ENCODE assay signal across 8 cellular contexts in the genomic region with DNA sequence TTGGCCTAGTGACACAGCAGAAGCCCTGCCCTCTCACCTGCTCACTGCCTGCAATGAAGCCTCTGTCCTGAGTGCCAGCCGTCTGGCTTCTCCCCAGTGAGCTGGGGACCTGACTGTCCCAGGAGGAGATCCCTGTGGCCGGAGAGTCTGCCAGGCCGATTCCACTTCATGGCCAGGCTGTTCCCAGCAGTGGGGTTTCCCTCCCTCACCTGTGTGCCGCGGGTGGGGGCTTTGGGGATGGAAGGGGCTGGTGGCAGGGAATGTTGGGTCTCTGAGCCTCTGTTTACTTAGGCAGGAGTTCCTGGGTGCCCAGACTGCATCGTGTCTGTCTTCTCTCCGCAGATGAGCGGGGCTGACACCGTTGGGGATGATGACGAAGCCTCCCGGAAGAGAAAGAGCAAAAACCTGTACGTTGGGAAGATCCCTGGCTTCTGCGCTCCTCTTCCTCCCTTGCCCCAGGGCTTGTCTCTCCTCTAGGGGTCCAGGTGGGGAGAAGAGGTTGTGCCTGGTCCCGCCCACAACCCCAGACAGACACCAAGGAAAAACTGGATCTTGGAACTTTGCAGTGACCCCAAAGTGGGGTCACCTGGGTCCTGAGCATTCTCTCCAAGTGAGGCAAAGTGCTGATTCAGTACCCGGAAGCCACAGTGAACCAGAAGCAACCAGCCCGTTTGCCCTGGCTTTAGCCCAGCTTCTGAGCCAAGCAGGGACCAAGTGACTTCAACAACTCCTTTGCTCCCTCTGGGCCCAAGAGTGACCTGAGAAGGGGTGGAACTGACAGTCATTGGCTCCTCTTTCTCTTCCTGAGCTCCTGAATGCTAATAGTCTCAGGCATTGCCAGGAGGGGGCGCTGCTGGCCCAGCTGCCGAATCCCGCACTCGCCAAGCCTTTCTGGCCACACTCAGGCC.
DNase-seq lines count a peak whose midpoint lies in the region; ATAC-seq and TF ChIP-seq lines count a peak whose summit lies in the region.

No MANE protein-coding gene starts in this region.

- H3K4me3 Mint-ChIP-seq in Caco-2 (ENCODE audit: unreplicated experiment): no peak overlapping the region
- H3K4me3 Mint-ChIP-seq in activated naive CD8-positive, alpha-beta T cell treated with anti-CD3 and anti-CD28 coated beads, Interleukin-2, amount 10 ng/mL, durations not matched to agents 7 days and 5 days: no peak overlapping the region

- no peaks in the 10 kb centered on the region for H3K9me3 ChIP-seq in Caco-2

- ATAC-seq in GM19463 (IDR thresholded peaks at IDR 0.05; ENCODE audit: unreplicated experiment) (peak; percentile 34), SK-N-SH treated with all-trans-retinoic acid at 6 μM for 48 hours (peak; percentile 60), left cardiac atrium (peak; percentile 8 to 10), GM19328 (IDR thresholded peaks at IDR 0.05; ENCODE audit: unreplicated experiment) (no peak)
- no peak for ATAC-seq in activated naive CD8-positive, alpha-beta T cell treated with anti-CD3 and anti-CD28 coated beads, Interleukin-2, amount 10 ng/mL, durations not matched to agents 7 days and 5 days (ENCODE audit: low read depth)

- H3K4me3 ChIP-seq in Caco-2 (ENCODE audit: low read depth, low read length): no peak overlapping the region

- POLR2A ChIA-PET in Caco-2 (lab: Charles Lee): interaction anchor here (1.0 kb wide), 1 partner anchor 128 kb away, joined by 3 read pairs; a partner anchor contains a TSS
- POLR2A ChIA-PET in activated naive CD8-positive, alpha-beta T cell treated with anti-CD3 and anti-CD28 coated beads, Interleukin-2, amount 10 ng/mL, durations not matched to agents 7 days and 5 days (lab: Charles Lee): interaction anchor here (0.9 to 1.0 kb wide), 2 partner anchors 10 to 67 kb away, joined by 3 read pairs; no protein-coding TSS in a partner anchor

- intact Hi-C loops in Caco-2 (cut with micrococcal nuclease; ENCODE audit: unreplicated experiment): loop anchor here (1.0 to 5.0 kb wide), 3 partner anchors 64 to 144 kb away; no protein-coding TSS in a partner anchor
- intact Hi-C loops in left cardiac atrium (cut with DNase I): loop anchor here in 1 of 2 donors (1.0 kb wide), 1 partner anchor 64 kb away; no protein-coding TSS in a partner anchor

- H3K36me3 Mint-ChIP-seq in Caco-2 (ENCODE audit: insufficient read depth, unreplicated experiment): peaks cover 32% of the 10 kb centered on the region
- H3K36me3 Mint-ChIP-seq in activated naive CD8-positive, alpha-beta T cell treated with anti-CD3 and anti-CD28 coated beads, Interleukin-2, amount 10 ng/mL, durations not matched to agents 7 days and 5 days: peaks cover 7% of the 10 kb centered on the region

- H3K27ac Mint-ChIP-seq in Caco-2 (ENCODE audit: unreplicated experiment): no peak overlapping the region
- H3K27ac Mint-ChIP-seq in activated naive CD8-positive, alpha-beta T cell treated with anti-CD3 and anti-CD28 coated beads, Interleukin-2, amount 10 ng/mL, durations not matched to agents 7 days and 5 days: no peak overlapping the region

- no peaks in the 10 kb centered on the region for H3K4me1 Mint-ChIP-seq in Caco-2 (ENCODE audit: low read depth, unreplicated experiment)
- peaks cover 28% of the 10 kb centered on the region for H3K4me1 Mint-ChIP-seq in activated naive CD8-positive, alpha-beta T cell treated with anti-CD3 and anti-CD28 coated beads, Interleukin-2, amount 10 ng/mL, durations not matched to agents 7 days and 5 days

- BruUV-seq in Caco-2 (replicated peaks; lab: Mats Ljungman, UMichigan): no TSS peak

- DNase-seq in Caco-2 (peak; percentile 75 to 83), Kasumi-1 (lab: John Stamatoyannopoulos, UW) (peak; percentile 70 to 85), left cardiac atrium (peak; percentile 85), renal cortical epithelial cell (ENCODE audit: low read depth) (peak; percentile 77)
- DNase-seq in activated naive CD8-positive, alpha-beta T cell treated with anti-CD3 and anti-CD28 coated beads, Interleukin-2, amount 10 ng/mL, durations not matched to agents 7 days and 5 days: peak; percentile 70

- TF ChIP-seq CTCF in Caco-2 (IDR thresholded peaks at IDR 0.05; ENCODE audit: insufficient read depth in 1 of 2, low read depth in 1 of 2, low read length in 1 of 2, severe bottlenecking in 1 of 2, unreplicated experiment in 1 of 2): peak; percentile 84 to 92

- H3K27me3 ChIP-seq in Caco-2 (replicated peaks; ENCODE audit: control insufficient read depth, insufficient read depth, low read length): no peaks in the 10 kb centered on the region

- H3K36me3 ChIP-seq in Caco-2 (ENCODE audit: control insufficient read depth, insufficient read depth, low read length): no peaks in the 10 kb centered on the region

- no peaks in the 10 kb centered on the region for H3K27me3 Mint-ChIP-seq in Caco-2 (ENCODE audit: insufficient read depth, unreplicated experiment)
- no peaks in the 10 kb centered on the region for H3K27me3 Mint-ChIP-seq in activated naive CD8-positive, alpha-beta T cell treated with anti-CD3 and anti-CD28 coated beads, Interleukin-2, amount 10 ng/mL, durations not matched to agents 7 days and 5 days

- CTCF ChIA-PET in Caco-2 (lab: Charles Lee): interaction anchor here (0.6 to 9.2 kb wide), 14 partner anchors 11 to 190 kb away, joined by 3 to 191 read pairs (median 6); a partner anchor contains a TSS

- no peaks in the 10 kb centered on the region for H3K4me1 ChIP-seq in Caco-2

- H3K9me3 Mint-ChIP-seq in Caco-2 (ENCODE audit: unreplicated experiment): no peaks in the 10 kb centered on the region
- H3K9me3 Mint-ChIP-seq in activated naive CD8-positive, alpha-beta T cell treated with anti-CD3 and anti-CD28 coated beads, Interleukin-2, amount 10 ng/mL, durations not matched to agents 7 days and 5 days: no peaks in the 10 kb centered on the region

TF ChIP-seq in SK-N-SH treated with all-trans-retinoic acid at 6 μM for 48 hours, 23 proteins besides CTCF, POLR2A, EP300 and RAD21 (continues in another document):
- TF ChIP-seq, protein P1, sequence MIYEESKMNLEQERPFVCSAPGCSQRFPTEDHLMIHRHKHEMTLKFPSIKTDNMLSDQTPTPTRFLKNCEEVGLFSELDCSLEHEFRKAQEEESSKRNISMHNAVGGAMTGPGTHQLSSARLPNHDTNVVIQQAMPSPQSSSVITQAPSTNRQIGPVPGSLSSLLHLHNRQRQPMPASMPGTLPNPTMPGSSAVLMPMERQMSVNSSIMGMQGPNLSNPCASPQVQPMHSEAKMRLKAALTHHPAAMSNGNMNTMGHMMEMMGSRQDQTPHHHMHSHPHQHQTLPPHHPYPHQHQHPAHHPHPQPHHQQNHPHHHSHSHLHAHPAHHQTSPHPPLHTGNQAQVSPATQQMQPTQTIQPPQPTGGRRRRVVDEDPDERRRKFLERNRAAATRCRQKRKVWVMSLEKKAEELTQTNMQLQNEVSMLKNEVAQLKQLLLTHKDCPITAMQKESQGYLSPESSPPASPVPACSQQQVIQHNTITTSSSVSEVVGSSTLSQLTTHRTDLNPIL (CRISPR knock-in tag; IDR thresholded peaks at IDR 0.05; ENCODE audit: low read depth): no peak
- TF ChIP-seq ARNTL (CRISPR knock-in tag; IDR thresholded peaks at IDR 0.05; ENCODE audit: borderline replicate concordance, low read depth): no peak
- no peak for TF ChIP-seq GLIS3 (CRISPR knock-in tag; IDR thresholded peaks at IDR 0.05)
- no peak for TF ChIP-seq ZNF565 (CRISPR knock-in tag; conservative IDR thresholded peaks at IDR 0.05; ENCODE audit: low read depth)
- TF ChIP-seq ISL1 (CRISPR knock-in tag; IDR thresholded peaks at IDR 0.05): no peak
- TF ChIP-seq BACH2 (CRISPR knock-in tag; IDR thresholded peaks at IDR 0.05; ENCODE audit: borderline replicate concordance): no peak
- TF ChIP-seq OSR1 (CRISPR knock-in tag; IDR thresholded peaks at IDR 0.05): no peak
- no peak for TF ChIP-seq ZFP3 (CRISPR knock-in tag; IDR thresholded peaks at IDR 0.05)
- no peak for TF ChIP-seq TCF4 (CRISPR knock-in tag; IDR thresholded peaks at IDR 0.05; ENCODE audit: borderline replicate concordance)
- TF ChIP-seq, protein P2, sequence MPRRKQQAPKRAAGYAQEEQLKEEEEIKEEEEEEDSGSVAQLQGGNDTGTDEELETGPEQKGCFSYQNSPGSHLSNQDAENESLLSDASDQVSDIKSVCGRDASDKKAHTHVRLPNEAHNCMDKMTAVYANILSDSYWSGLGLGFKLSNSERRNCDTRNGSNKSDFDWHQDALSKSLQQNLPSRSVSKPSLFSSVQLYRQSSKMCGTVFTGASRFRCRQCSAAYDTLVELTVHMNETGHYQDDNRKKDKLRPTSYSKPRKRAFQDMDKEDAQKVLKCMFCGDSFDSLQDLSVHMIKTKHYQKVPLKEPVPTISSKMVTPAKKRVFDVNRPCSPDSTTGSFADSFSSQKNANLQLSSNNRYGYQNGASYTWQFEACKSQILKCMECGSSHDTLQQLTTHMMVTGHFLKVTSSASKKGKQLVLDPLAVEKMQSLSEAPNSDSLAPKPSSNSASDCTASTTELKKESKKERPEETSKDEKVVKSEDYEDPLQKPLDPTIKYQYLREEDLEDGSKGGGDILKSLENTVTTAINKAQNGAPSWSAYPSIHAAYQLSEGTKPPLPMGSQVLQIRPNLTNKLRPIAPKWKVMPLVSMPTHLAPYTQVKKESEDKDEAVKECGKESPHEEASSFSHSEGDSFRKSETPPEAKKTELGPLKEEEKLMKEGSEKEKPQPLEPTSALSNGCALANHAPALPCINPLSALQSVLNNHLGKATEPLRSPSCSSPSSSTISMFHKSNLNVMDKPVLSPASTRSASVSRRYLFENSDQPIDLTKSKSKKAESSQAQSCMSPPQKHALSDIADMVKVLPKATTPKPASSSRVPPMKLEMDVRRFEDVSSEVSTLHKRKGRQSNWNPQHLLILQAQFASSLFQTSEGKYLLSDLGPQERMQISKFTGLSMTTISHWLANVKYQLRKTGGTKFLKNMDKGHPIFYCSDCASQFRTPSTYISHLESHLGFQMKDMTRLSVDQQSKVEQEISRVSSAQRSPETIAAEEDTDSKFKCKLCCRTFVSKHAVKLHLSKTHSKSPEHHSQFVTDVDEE (CRISPR knock-in tag; IDR thresholded peaks at IDR 0.05): no peak
- TF ChIP-seq ZNF8 (CRISPR knock-in tag; IDR thresholded peaks at IDR 0.05): no peak
- no peak for TF ChIP-seq SNAI2 (CRISPR knock-in tag; IDR thresholded peaks at IDR 0.05)
- TF ChIP-seq, protein P3, sequence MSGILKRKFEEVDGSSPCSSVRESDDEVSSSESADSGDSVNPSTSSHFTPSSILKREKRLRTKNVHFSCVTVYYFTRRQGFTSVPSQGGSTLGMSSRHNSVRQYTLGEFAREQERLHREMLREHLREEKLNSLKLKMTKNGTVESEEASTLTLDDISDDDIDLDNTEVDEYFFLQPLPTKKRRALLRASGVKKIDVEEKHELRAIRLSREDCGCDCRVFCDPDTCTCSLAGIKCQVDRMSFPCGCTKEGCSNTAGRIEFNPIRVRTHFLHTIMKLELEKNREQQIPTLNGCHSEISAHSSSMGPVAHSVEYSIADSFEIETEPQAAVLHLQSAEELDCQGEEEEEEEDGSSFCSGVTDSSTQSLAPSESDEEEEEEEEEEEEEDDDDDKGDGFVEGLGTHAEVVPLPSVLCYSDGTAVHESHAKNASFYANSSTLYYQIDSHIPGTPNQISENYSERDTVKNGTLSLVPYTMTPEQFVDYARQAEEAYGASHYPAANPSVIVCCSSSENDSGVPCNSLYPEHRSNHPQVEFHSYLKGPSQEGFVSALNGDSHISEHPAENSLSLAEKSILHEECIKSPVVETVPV (CRISPR knock-in tag; IDR thresholded peaks at IDR 0.05): no peak

Comparison
In these comparisons a context has a peak if more than half of its experiments do, and no peak if none do; other contexts are left out.
1. ATAC-seq: peak in GM19463 (single experiment), SK-N-SH treated with all-trans-retinoic acid at 6 μM for 48 hours (single experiment) and left cardiac atrium (2 of 2); none in activated naive CD8-positive, alpha-beta T cell treated with anti-CD3 and anti-CD28 coated beads, Interleukin-2, amount 10 ng/mL, durations not matched to agents 7 days and 5 days (single experiment) and GM19328 (single experiment).
2. Peak in every context shown above with its lines, with median percentiles within 50 percentile points of each other: DNase-seq.